Comparison of ENCODE assay signal across 1 cellular context in genomic region chr21:31455506-31455905, GRCh38.
TF ChIP-seq lines count a peak whose summit lies in the region.

No MANE protein-coding gene starts in this region.

TF ChIP-seq in WTC11, 78 proteins besides CTCF, POLR2A, EP300 and RAD21 (continued from another document):
- TF ChIP-seq PRDM15 (CRISPR knock-in tag; IDR thresholded peaks at IDR 0.05) = no peak
- no peak for TF ChIP-seq GABPB1 (CRISPR knock-in tag; IDR thresholded peaks at IDR 0.05)
- no peak for TF ChIP-seq ATF6 (CRISPR knock-in tag; IDR thresholded peaks at IDR 0.05)
